ENCODE assay signal across 13 cellular contexts in the genomic region with DNA sequence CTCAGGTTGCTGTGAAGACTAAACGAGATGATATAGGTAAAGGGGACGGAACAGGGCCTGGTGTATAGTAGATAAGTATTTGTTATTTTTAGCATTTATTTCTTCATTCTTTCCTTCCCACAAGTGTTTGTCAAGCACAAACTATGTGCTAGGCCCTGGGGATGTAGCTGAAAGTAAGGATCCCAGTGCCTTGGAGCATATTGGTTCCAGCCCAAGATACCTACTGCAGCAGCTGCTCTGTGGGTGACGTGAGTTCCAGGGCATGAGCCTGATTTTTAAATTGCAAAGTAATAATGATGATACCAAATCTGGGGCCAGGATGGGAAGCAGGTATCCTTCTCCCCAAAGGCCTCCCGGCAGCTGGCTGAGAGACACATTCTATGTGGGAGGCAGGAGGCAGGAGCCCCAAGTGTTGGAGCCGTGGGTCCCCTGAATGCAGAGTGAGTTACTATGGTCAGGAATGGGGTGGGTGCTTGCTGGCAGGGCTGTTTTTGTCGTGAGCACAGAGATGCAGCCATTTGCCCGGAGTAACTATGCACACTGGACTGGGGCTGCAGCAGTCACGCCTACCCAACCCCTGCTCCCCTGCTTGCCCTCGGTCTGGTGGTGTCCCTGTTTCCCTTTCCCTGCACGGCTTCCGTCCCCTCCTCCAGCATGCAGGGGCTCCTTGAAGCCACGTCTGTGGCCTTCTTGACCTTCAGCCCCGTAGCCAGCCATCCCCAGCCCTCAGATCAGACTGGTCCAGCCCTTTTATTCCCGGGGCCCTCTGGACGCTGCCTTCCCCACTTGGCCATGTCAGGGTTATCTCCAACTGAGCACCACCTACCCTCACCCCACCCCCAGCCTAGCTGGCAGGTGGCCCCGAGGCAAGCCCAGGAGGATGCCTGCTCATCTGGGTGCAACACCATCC. TPM values are rescaled to one million over a fixed set of nuclear protein-coding genes. Genes with fewer than 3 reads are reported as not detected.
DNase-seq lines count a peak whose midpoint lies in the region; ATAC-seq and TF ChIP-seq lines count a peak whose summit lies in the region.
"Had no signal": no experiment of that assay in that cellular context is flagged by ENCODE, and none has a peak within 500 bp of the region (broad histone marks: within the 10 kb centered on the region; RNA-seq: fewer than 3 reads in every experiment).

No MANE protein-coding gene starts in this region.

- no peak for ATAC-seq in body of pancreas

- no peaks in the 10 kb centered on the region for H3K9me3 Mint-ChIP-seq in Calu3 (ENCODE audit: low read depth, unreplicated experiment)
- H3K9me3 Mint-ChIP-seq: dendritic cell treated with granulocyte-macrophage colony-stimulating factor and Interleukin-4, amounts not matched to agents 40 ng/mL and 50 ng/mL, for 4 days had no signal

- H3K27me3 ChIP-seq in sigmoid colon (peaks cover 0 to 13% (median 0%) of the 10 kb centered on the region in 3 donors), body of pancreas (no peaks in the 10 kb centered on the region)
- H3K27me3 ChIP-seq: pancreas had no signal

- no peaks in the 10 kb centered on the region for H3K9me3 ChIP-seq in sigmoid colon
- no peaks in the 10 kb centered on the region for H3K9me3 ChIP-seq in body of pancreas
- H3K9me3 ChIP-seq: pancreas had no signal

- no peak for TF ChIP-seq EP300 in sigmoid colon (IDR thresholded peaks at IDR 0.05)

- H3K27ac ChIP-seq in sigmoid colon (no peak overlapping the region), body of pancreas (no peak overlapping the region)
- H3K27ac ChIP-seq: HL-60, pancreas had no signal

- no peaks in the 10 kb centered on the region for H3K36me3 ChIP-seq in sigmoid colon
- no peaks in the 10 kb centered on the region for H3K36me3 ChIP-seq in body of pancreas (replicated peaks in 1 of 2; ENCODE audit: insufficient read depth in 1 of 2, low read depth in 2 of 2)
- H3K36me3 ChIP-seq: pancreas had no signal

- no peak for TF ChIP-seq POLR2A in sigmoid colon (IDR thresholded peaks at IDR 0.05)
- no peak for TF ChIP-seq POLR2A in body of pancreas (IDR thresholded peaks at IDR 0.05)

- peaks cover 35% of the 10 kb centered on the region for H3K4me1 Mint-ChIP-seq in Calu3 (ENCODE audit: low read depth, unreplicated experiment)

- TF ChIP-seq CTCF in Calu3 (IDR thresholded peaks at IDR 0.05; ENCODE audit: unreplicated experiment) (no peak), sigmoid colon (IDR thresholded peaks at IDR 0.05) (no peak), body of pancreas (IDR thresholded peaks at IDR 0.05) (no peak)

- DNase-seq in Calu3: no peak
- DNase-seq in M059J (ENCODE audit: low read depth): peak; percentile 84
- DNase-seq in fibroblast of gingiva (ENCODE audit: low read depth): peak; percentile 47
- DNase-seq in sigmoid colon: peak; percentile 58
- no peak for DNase-seq in body of pancreas
- no peak for DNase-seq in NCI-H526 (lab: John Stamatoyannopoulos, UW)
- no peak for DNase-seq in activated T-cell treated with anti-CD3 and anti-CD28 coated beads for 4 hours
- DNase-seq: DND-41; SHP77 treated with DMSO at 0.1 percent for 48 hours; stimulated activated naive CD4-positive, alpha-beta T cell treated with Interleukin-2 at 50 U/mL for 16 hours had no signal

- peak overlapping the region; percentile 42 for H3K27ac Mint-ChIP-seq in Calu3 (ENCODE audit: unreplicated experiment)
- H3K27ac Mint-ChIP-seq: dendritic cell treated with granulocyte-macrophage colony-stimulating factor and Interleukin-4, amounts not matched to agents 40 ng/mL and 50 ng/mL, for 4 days had no signal

- CTCF ChIA-PET in Calu3 (lab: Charles Lee): interaction anchor here (0.8 kb wide), 1 partner anchor 730 kb away, joined by 3 read pairs; no protein-coding TSS in a partner anchor

- 71 to 80% methylated on average over 16 of the region's 16 CpGs for WGBS in sigmoid colon, 2 donors
- 65 to 72% methylated on average over 16 of the region's 16 CpGs for WGBS in body of pancreas, 2 donors

- H3K4me1 ChIP-seq in sigmoid colon (no peaks in the 10 kb centered on the region), body of pancreas (no peaks in the 10 kb centered on the region)
- H3K4me1 ChIP-seq: pancreas had no signal

- no peaks in the 10 kb centered on the region for H3K27me3 Mint-ChIP-seq in Calu3 (ENCODE audit: unreplicated experiment)

- no peaks in the 10 kb centered on the region for H3K36me3 Mint-ChIP-seq in Calu3 (ENCODE audit: insufficient read depth, unreplicated experiment)

- intact Hi-C loops in Calu3 (cut with micrococcal nuclease; ENCODE audit: unreplicated experiment) (no loop called here), sigmoid colon (cut with DNase I) (no loop called here), body of pancreas (cut with DNase I) (loop anchor here (5.0 kb wide), 1 partner anchor 584 kb away; no protein-coding TSS in a partner anchor)

- no peak overlapping the region for H3K4me3 ChIP-seq in sigmoid colon
- no peak overlapping the region for H3K4me3 ChIP-seq in body of pancreas
- H3K4me3 ChIP-seq: pancreas had no signal

- no peak overlapping the region for H3K4me3 Mint-ChIP-seq in Calu3 (ENCODE audit: low read depth, unreplicated experiment)
- H3K4me3 Mint-ChIP-seq: dendritic cell treated with granulocyte-macrophage colony-stimulating factor and Interleukin-4, amounts not matched to agents 40 ng/mL and 50 ng/mL, for 4 days had no signal

- no TSS peak for BruUV-seq in Calu3 (replicated peaks; lab: Mats Ljungman, UMichigan)

RNA-seq across cellular contexts. Expression of a gene that starts 52.4 kb away (rescaled TPM):
- not detected in 2 replicates for total RNA-seq in Calu3 (2022)
- total RNA-seq in M059J (2014; rRNA removed; shearing (Covaris generic)): 0.94 and 0.96 TPM in 2 replicates
- 1 to 10 TPM in 3 of 4 donors, under 1 TPM in 1; 0.99 to 1.8 (median 1.2) TPM for total RNA-seq in sigmoid colon
- polyA plus RNA-seq in sigmoid colon: 1 to 10 TPM in 1 of 3 donors, under 1 TPM in 1, not detected in 1; 0.60 to 1.4 TPM
- 1 to 10 TPM; 3.6 to 7.9 TPM for total RNA-seq in body of pancreas

Comparison
In these comparisons a context has a peak if more than half of its experiments do, and no peak if none do; other contexts are left out.
1. DNase-seq: peak in M059J (single experiment), fibroblast of gingiva (single experiment) and sigmoid colon (single experiment); none in Calu3 (single experiment), body of pancreas (0 of 4), NCI-H526 (0 of 2) and activated T-cell treated with anti-CD3 and anti-CD28 coated beads for 4 hours (single experiment).